Comparison of ENCODE assay signal across 8 cellular contexts in the genomic region with DNA sequence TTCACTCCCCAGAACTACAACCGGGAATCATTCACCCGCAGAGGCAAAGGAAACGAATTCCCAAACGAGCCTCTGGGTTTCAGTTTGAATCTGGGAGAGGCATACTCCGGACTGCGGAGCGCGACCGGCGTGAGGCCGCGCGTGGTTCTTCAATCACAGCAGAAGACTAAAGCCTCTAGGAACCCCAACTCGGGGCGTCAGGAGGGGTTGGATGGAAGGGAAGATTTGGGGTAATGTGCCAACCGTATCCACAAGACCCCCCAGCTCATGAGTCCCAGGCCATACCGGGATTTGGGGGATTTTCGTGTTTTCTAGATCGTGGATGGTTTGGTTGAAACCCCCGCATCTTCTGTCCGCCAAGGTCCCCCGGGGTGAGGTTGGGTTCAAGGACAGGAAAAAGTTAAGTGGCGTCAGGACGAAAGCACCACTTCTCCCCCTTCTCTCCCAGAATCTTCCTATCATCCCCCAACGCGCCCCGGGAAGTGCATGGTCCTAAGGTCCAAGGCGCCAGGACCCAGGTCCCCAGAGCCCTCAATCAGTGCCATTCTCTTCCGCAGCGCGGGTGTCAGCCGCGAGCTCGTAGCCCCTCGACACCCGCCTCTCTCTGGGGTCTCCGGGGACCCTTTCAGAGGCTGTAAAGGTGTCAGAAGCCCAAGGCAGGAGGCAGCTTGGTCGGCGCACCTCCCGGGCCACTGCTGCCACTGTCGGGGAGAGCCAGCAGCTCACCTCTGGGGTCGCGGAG. TPM values are rescaled to one million over a fixed set of nuclear protein-coding genes. Genes with fewer than 3 reads are reported as not detected.
DNase-seq lines count a peak whose midpoint lies in the region; ATAC-seq and TF ChIP-seq lines count a peak whose summit lies in the region.

No MANE protein-coding gene starts in this region.

- intact Hi-C loops in ascending aorta (cut with DNase I), result loop anchor here (2.0 to 5.0 kb wide), 9 partner anchors 29 to 638 kb away; partner anchors contain the start of genes MPP7 and RAB18

- no peak for ATAC-seq in GM18909 (IDR thresholded peaks at IDR 0.05; ENCODE audit: poor library complexity, unreplicated experiment)

- TF ChIP-seq CTCF in ascending aorta (IDR thresholded peaks at IDR 0.05), result no peak

- H3K27me3 ChIP-seq in ascending aorta (no peaks in the 10 kb centered on the region), stomach smooth muscle (ENCODE audit: control insufficient read depth in 1 of 2, insufficient read depth in 2 of 2, low read length in 2 of 2) (no peaks in the 10 kb centered on the region)

- peak overlapping the region; percentile 80 to 84 for H3K9ac ChIP-seq in stomach smooth muscle (ENCODE audit: low read length in 2 of 2)

- DNase-seq in NCI-H1417 (lab: John Stamatoyannopoulos, UW), result peak; percentile 2 to 55 (median 33)
- no peak for DNase-seq in NCI-H1417 treated with DMSO at 0.1 percent for 48 hours (lab: John Stamatoyannopoulos, UW)
- DNase-seq in ascending aorta (ENCODE audit: low spot score in 2 of 2), result peak in 1 of 2 donors; percentile 65
- peak; percentile 9 for DNase-seq in iris pigment epithelial cell (ENCODE audit: low read depth)
- DNase-seq in ureter (ENCODE audit: low spot score), result no peak
- DNase-seq in HUDEP-2 (lab: John Stamatoyannopoulos, UW; ENCODE audit: unreplicated experiment in 76 of 76), result no peak

- H3K36me3 ChIP-seq in ascending aorta (no peaks in the 10 kb centered on the region), stomach smooth muscle (ENCODE audit: control insufficient read depth in 2 of 2, insufficient read depth in 2 of 2, low read length in 2 of 2) (peaks cover 0 to 6% of the 10 kb centered on the region in 2 donors)

- H3K4me1 ChIP-seq in ascending aorta, result peaks cover 0 to 9% of the 10 kb centered on the region in 2 donors
- peaks cover 50% of the 10 kb centered on the region for H3K4me1 ChIP-seq in stomach smooth muscle (ENCODE audit: control insufficient read depth, insufficient read depth, low read length)

- H3K9me3 ChIP-seq in ascending aorta, result no peaks in the 10 kb centered on the region
- H3K9me3 ChIP-seq in stomach smooth muscle (ENCODE audit: control insufficient read depth in 2 of 2, low read length in 2 of 2), result no peaks in the 10 kb centered on the region

- H3K4me3 ChIP-seq in ascending aorta (peak overlapping the region; percentile 50 to 78), stomach smooth muscle (ENCODE audit: low read length in 2 of 2) (peak overlapping the region; percentile 81 to 83)

- H3K27ac ChIP-seq in ascending aorta (peak overlapping the region; percentile 92 to 98), stomach smooth muscle (ENCODE audit: low read length) (peak overlapping the region; percentile 90)

RNA-seq across cellular contexts. Expression of gene MKX, which starts 1.7 kb away (rescaled TPM):
- total RNA-seq in ascending aorta (15.8 TPM), ureter (0.94 TPM)

Comparison
In these comparisons a context has a peak if more than half of its experiments do, and no peak if none do; other contexts are left out.
1. DNase-seq: peak in NCI-H1417 (3 of 3) and iris pigment epithelial cell (single experiment); none in NCI-H1417 treated with DMSO at 0.1 percent for 48 hours (single experiment), ureter (single experiment) and HUDEP-2 (0 of 76).